1 cellular context compared by ENCODE assay signal in the genomic region with DNA sequence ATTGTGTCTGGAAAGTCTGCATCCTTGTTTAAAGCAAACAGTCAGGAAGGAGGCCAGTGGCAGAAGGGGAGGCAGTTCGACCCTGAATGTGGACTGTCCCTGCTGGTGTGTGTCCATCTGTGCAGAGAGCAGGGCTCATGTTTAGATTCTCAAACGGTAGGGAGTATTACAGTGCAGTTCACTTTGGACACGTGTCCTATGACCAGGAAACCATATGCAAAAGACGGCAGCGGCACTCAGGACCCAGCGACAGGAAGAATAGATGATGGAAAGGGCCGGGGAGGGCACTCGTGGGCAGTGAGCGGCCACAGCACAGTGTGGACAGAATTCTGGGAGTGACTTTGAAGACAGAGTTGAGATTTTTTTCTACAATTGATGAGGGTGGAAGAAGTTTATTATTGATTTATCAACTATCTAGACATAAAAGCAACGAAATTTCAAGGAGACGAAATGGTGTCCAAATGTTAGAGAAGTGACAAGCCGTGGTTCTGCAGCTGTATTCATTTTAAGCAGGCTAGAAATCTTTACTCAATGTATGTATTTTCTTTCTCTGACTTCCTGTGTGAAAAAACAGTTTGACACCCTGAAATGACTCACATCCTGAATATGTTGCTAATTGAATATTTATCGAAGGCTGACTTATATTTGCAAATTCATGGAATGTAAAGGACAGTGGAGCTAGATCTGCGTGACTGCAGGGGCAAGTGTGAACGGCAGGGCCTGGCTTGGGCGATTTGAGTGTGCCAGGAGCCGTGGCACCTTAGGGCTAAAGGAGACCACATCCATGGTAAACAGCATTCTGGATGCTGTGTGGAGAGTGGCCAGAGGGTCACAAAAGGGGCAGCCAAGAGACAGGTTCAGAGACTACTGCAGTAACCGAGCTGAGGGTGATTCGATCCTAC.
TF ChIP-seq lines count a peak whose summit lies in the region.

No MANE protein-coding gene starts in this region.

TF ChIP-seq in IMR-90, 13 proteins besides CTCF, POLR2A, EP300 and RAD21 (continued from another document):
- TF ChIP-seq MAFK (IDR thresholded peaks at IDR 0.05; ENCODE audit: low read depth, low read length) = no peak
- TF ChIP-seq FOS (IDR thresholded peaks at IDR 0.05; ENCODE audit: low read depth, low read length) = no peak
TF ChIP-seq in IMR-90: peak in this region for 0.
